ENCODE assay signal across 9 cellular contexts in genomic region chr7:152761116-152761748, GRCh38. TPM values are rescaled to one million over a fixed set of nuclear protein-coding genes. Genes with fewer than 3 reads are reported as not detected.
DNase-seq lines count a peak whose midpoint lies in the region; ATAC-seq, FAIRE-seq and TF ChIP-seq lines count a peak whose summit lies in the region.
"Had no signal": no experiment of that assay in that cellular context is flagged by ENCODE, and none has a peak within 500 bp of the region (broad histone marks: within the 10 kb centered on the region; RNA-seq: fewer than 3 reads in every experiment).

No MANE protein-coding gene starts in this region.

- H3K9ac ChIP-seq in KMS-11 (no peak overlapping the region), endocrine pancreas (ENCODE audit: control insufficient read depth, insufficient read depth, low read length) (peak overlapping the region; percentile 44)

- H4K20me1 ChIP-seq in KMS-11 (ENCODE audit: insufficient read depth): no peaks in the 10 kb centered on the region

- no peak for TF ChIP-seq EP300 in A549 (IDR thresholded peaks at IDR 0.05)

- H3K27ac ChIP-seq in A549: peak overlapping the region in 1 of 2 experiments; percentile 97; a peak in 2 of 6 replicates
- H3K27ac ChIP-seq in KMS-11: no peak overlapping the region

- POLR2A ChIA-PET in A549 (lab: Yijun Ruan, JAX): interaction anchor here (1.1 kb wide), 1 partner anchor 85 kb away, joined by 3 read pairs; the partner anchor contains the start of gene XRCC2

- no peak for TF ChIP-seq RAD21 in A549 (conservative IDR thresholded peaks at IDR 0.05 in 1 of 2, IDR thresholded peaks at IDR 0.05 in 1 of 2)

- WGBS in A549 (ENCODE audit: missing lambda C conversion rate): 75% methylated on average over 8 of the region's 8 CpGs

- peak overlapping the region; percentile 68 for H3K4me3 ChIP-seq in A549
- no peak overlapping the region for H3K4me3 ChIP-seq in KMS-11 (IDR thresholded peaks at IDR 0.05; ENCODE audit: insufficient read depth, low read depth, low read length)
- H3K4me3 ChIP-seq in endocrine pancreas (ENCODE audit: control insufficient read depth, insufficient read depth, low read length): peak overlapping the region; percentile 79

- FAIRE-seq in A549 (lab: Jason Lieb, UNC) (no peak), D721Med (lab: Jason Lieb, UNC) (no peak)
- FAIRE-seq: islet of Langerhans had no signal

- ATAC-seq in A549 (no peak), GM18909 (IDR thresholded peaks at IDR 0.05; ENCODE audit: poor library complexity, unreplicated experiment) (peak; percentile 46)
- ATAC-seq in stimulated activated naive CD8-positive, alpha-beta T cell treated with anti-CD3 and anti-CD28 coated beads, Interleukin-15, Interleukin-2, amounts not matched to agents 100 U/mL and 50 U/mL, for 24 hours: peak; percentile 75

- no peak overlapping the region for H2AFZ ChIP-seq in KMS-11 (ENCODE audit: low read depth)

- TF ChIP-seq CTCF in A549 (IDR thresholded peaks at IDR 0.05) (no peak), KMS-11 (conservative IDR thresholded peaks at IDR 0.05; ENCODE audit: low read depth, low read length) (no peak), D721Med (IDR thresholded peaks at IDR 0.05; ENCODE audit: insufficient read depth, missing control alignments) (no peak)

- H3K27me3 ChIP-seq in KMS-11 (ENCODE audit: insufficient read depth, low read depth): no peaks in the 10 kb centered on the region
- H3K27me3 ChIP-seq in endocrine pancreas (ENCODE audit: control insufficient read depth, insufficient read depth, low read length): no peaks in the 10 kb centered on the region

- H3K36me3 ChIP-seq in KMS-11 (ENCODE audit: insufficient read depth): no peaks in the 10 kb centered on the region
- H3K36me3 ChIP-seq in endocrine pancreas (ENCODE audit: control insufficient read depth, insufficient read depth, low read length): no peaks in the 10 kb centered on the region

- peak overlapping the region; percentile 95 for H3K4me2 ChIP-seq in A549
- peak overlapping the region; percentile 94 for H3K4me2 ChIP-seq in KMS-11

- TF ChIP-seq POLR2A in A549 (IDR thresholded peaks at IDR 0.05; ENCODE audit: low read length): no peak

- H3K79me2 ChIP-seq in KMS-11 (ENCODE audit: insufficient read depth, low read depth): peaks cover 22% of the 10 kb centered on the region; the same call in 1 of the 2 replicates

- H3K9me3 ChIP-seq in A549 (no peaks in the 10 kb centered on the region), endocrine pancreas (ENCODE audit: control insufficient read depth, low read length) (no peaks in the 10 kb centered on the region)

- CTCF ChIA-PET in A549 (lab: Yijun Ruan, JAX): no interaction called here

- H3K4me1 ChIP-seq in A549 (peaks cover 13% of the 10 kb centered on the region), KMS-11 (ENCODE audit: low read depth, poor library complexity, severe bottlenecking) (peaks cover 20% of the 10 kb centered on the region), endocrine pancreas (ENCODE audit: control insufficient read depth, insufficient read depth, low read length) (peaks cover 11% of the 10 kb centered on the region)

- DNase-seq in A549 (ENCODE audit: low read depth in 1 of 2, low spot score in 1 of 2) (no peak), D341Med (ENCODE audit: low spot score) (no peak), D721Med (ENCODE audit: insufficient read length, low spot score) (no peak)
- peak; percentile 20 for DNase-seq in stimulated activated naive CD8-positive, alpha-beta T cell treated with anti-CD3 and anti-CD28 coated beads, Interleukin-15, Interleukin-2, amounts not matched to agents 100 U/mL and 50 U/mL, for 24 hours
- no peak for DNase-seq in activated effector memory CD4-positive, alpha-beta T cell treated with anti-CD3 and anti-CD28 coated beads, Interleukin-2, amount 50 U/mL, for 16 hours

TF ChIP-seq in A549, 52 proteins besides CTCF, POLR2A, EP300 and RAD21:
- TF ChIP-seq HEYL (CRISPR knock-in tag; IDR thresholded peaks at IDR 0.05) (no peak), RARB (CRISPR knock-in tag; IDR thresholded peaks at IDR 0.05) (no peak), CBX8 (IDR thresholded peaks at IDR 0.05) (no peak), FOSB (CRISPR knock-in tag; IDR thresholded peaks at IDR 0.05) (no peak), HOXB5 (CRISPR knock-in tag; IDR thresholded peaks at IDR 0.05) (no peak), TFCP2L1 (CRISPR knock-in tag; IDR thresholded peaks at IDR 0.05) (no peak), HDAC2 (IDR thresholded peaks at IDR 0.05) (no peak), MAFK (IDR thresholded peaks at IDR 0.05; ENCODE audit: partially characterized antibody) (no peak), NR3C1 (IDR thresholded peaks at IDR 0.05) (no peak), FOXS1 (CRISPR knock-in tag; IDR thresholded peaks at IDR 0.05) (no peak), MAZ (IDR thresholded peaks at IDR 0.05; ENCODE audit: borderline replicate concordance, low read depth, low read length) (no peak), CHD2 (IDR thresholded peaks at IDR 0.05; ENCODE audit: low read length, partially characterized antibody) (no peak), PHF8 (IDR thresholded peaks at IDR 0.05; ENCODE audit: borderline replicate concordance, low read depth) (no peak), ELK1 (IDR thresholded peaks at IDR 0.05; ENCODE audit: low read depth, low read length) (no peak)
TF ChIP-seq in A549: peak in this region for 0.

RNA-seq across cellular contexts. Expression of gene ACTR3B, which starts 1.7 kb away (rescaled TPM):
- polyA plus RNA-seq in A549 (2011; rRNA removed) (12.3 and 13.6 TPM in 2 replicates), A549 (2017; fragmentation: RNase III; extraction: RNeasy Plus Mini Kit Qiagen cat#74134 plus additional on column Dnase treatment) (8.2 to 8.7 TPM (median 8.6 TPM) in 3 replicates)
- 10.0 and 10.7 TPM in 2 replicates for polyA plus RNA-seq in A549 (2012; cell fraction: cytosol; rRNA removed)
- 9.7 and 12.6 TPM in 2 replicates for polyA plus RNA-seq in A549 (2012; cell fraction: nucleus; rRNA removed)
- 6.9 and 8.6 TPM in 2 replicates for polyA minus RNA-seq in A549 (2011; rRNA and poly(A)+ RNA removed)

Comparison
In these comparisons a context has a peak if more than half of its experiments do, and no peak if none do; other contexts are left out.
1. ATAC-seq: peak in GM18909 (single experiment) and stimulated activated naive CD8-positive, alpha-beta T cell treated with anti-CD3 and anti-CD28 coated beads, Interleukin-15, Interleukin-2, amounts not matched to agents 100 U/mL and 50 U/mL, for 24 hours (single experiment); none in A549 (0 of 2).